13 cellular contexts compared by ENCODE assay signal in genomic region chr17:47982091-47982617, GRCh38. TPM values are rescaled to one million over a fixed set of nuclear protein-coding genes. Genes with fewer than 3 reads are reported as not detected.
"Had no signal": no experiment of that assay in that cellular context is flagged by ENCODE, and none has a peak within 500 bp of the region (broad histone marks: within the 10 kb centered on the region; RNA-seq: fewer than 3 reads in every experiment).

No MANE protein-coding gene starts in this region.

- ATAC-seq: activated CD8-positive, alpha-beta T cell treated with anti-CD3 and anti-CD28 coated beads, Interleukin-2, amount 10 ng/mL, durations not matched to agents 7 days and 5 days had no signal

- FAIRE-seq: colon had no signal

- H3K79me2 ChIP-seq: hepatocyte had no signal

- DNase-seq: activated CD4-positive, alpha-beta T cell treated with anti-CD3 and anti-CD28 coated beads for 4 hours; activated CD8-positive, alpha-beta memory T cell treated with anti-CD3 and anti-CD28 coated beads, Interleukin-2, amount 50 U/mL, for 48 hours; activated CD8-positive, alpha-beta T cell treated with anti-CD3 and anti-CD28 coated beads, Interleukin-2, amount 10 ng/mL, durations not matched to agents 7 days and 5 days; effector CD4-positive, alpha-beta T cell; mesendoderm; stimulated activated CD4-positive, alpha-beta T cell treated with anti-CD3 and anti-CD28 coated beads, Interleukin-4, amount 100 ng/mL, for 4 hours; T-helper 9 cell had no signal

- H3K27me3 ChIP-seq: ascending aorta, hepatocyte, right atrium auricular region, vagina had no signal

- H3K4me3 ChIP-seq: ascending aorta, hepatocyte, right atrium auricular region, skin epidermis, vagina had no signal

- H3K4me3 Mint-ChIP-seq: activated CD8-positive, alpha-beta T cell treated with anti-CD3 and anti-CD28 coated beads, Interleukin-2, amount 10 ng/mL, durations not matched to agents 7 days and 5 days had no signal

- H3K4me1 ChIP-seq: ascending aorta, vagina had no signal

- H3K27ac ChIP-seq: ascending aorta, hepatocyte, skin epidermis, vagina had no signal

- H3K4me2 ChIP-seq: hepatocyte had no signal

- H2AFZ ChIP-seq: hepatocyte had no signal

- H3K9me3 ChIP-seq: ascending aorta, right atrium auricular region, vagina had no signal

RNA-seq across cellular contexts. Expression of gene PRR15L, which starts 24.5 kb away (rescaled TPM):
- total RNA-seq: activated CD8-positive, alpha-beta T cell treated with anti-CD3 and anti-CD28 coated beads, Interleukin-2, amount 10 ng/mL, durations not matched to agents 7 days and 5 days; ascending aorta had no signal
